In genomic region chr9:95552814-95553546, GRCh38 we compare ENCODE assay signal across 10 cellular contexts. TPM values are rescaled to one million over a fixed set of nuclear protein-coding genes. Genes with fewer than 3 reads are reported as not detected.
DNase-seq lines count a peak whose midpoint lies in the region; ATAC-seq and TF ChIP-seq lines count a peak whose summit lies in the region.
"Had no signal": no experiment of that assay in that cellular context is flagged by ENCODE, and none has a peak within 500 bp of the region (broad histone marks: within the 10 kb centered on the region; RNA-seq: fewer than 3 reads in every experiment).

No MANE protein-coding gene starts in this region.

- H3K4ac ChIP-seq in H9 (ENCODE audit: low read depth, low read length): no peak overlapping the region

- no peak overlapping the region for H2BK20ac ChIP-seq in H9 (ENCODE audit: low read depth, low read length, poor library complexity, severe bottlenecking)

- WGBS in H9 (ENCODE audit: extremely low coverage, insufficient read length, low lambda C conversion rate): no CpG with 5 or more reads among the region's 43 CpGs
- 30% methylated on average over 33 of the region's 43 CpGs for WGBS in hepatocyte (ENCODE audit: low lambda C conversion rate, missing lambda C conversion rate)

- DNase-seq in H9: peak; percentile 65
- peak; percentile 68 for DNase-seq in hepatocyte (ENCODE audit: low spot score)
- no peak for DNase-seq in skeletal muscle cell (ENCODE audit: low read depth)
- DNase-seq in activated T-helper 1 cell treated with anti-CD3 and anti-CD28 coated beads, Interleukin-12 subunit alpha, Interleukin-12 subunit beta, Interleukin-2, Interleukin-4 antibody, amounts not matched to agents 30 ng/mL and 10 ng/mL and 1 ng/mL, durations not matched to agents 14 hours and 24 hours and 36 hours (ENCODE audit: low spot score): no peak
- no peak for DNase-seq in mucosa of descending colon
- no peak for DNase-seq in NCI-H345 (lab: John Stamatoyannopoulos, UW)
- DNase-seq: MV-4-11, sigmoid colon had no signal

- peak overlapping the region; percentile 60 to 75 for H3K4me3 Mint-ChIP-seq in H9
- peak overlapping the region; percentile 54 for H3K4me3 Mint-ChIP-seq in activated naive CD8-positive, alpha-beta T cell
- H3K4me3 Mint-ChIP-seq in activated T-helper 1 cell treated with anti-CD3 and anti-CD28 coated beads, Interleukin-12 subunit alpha, Interleukin-12 subunit beta, Interleukin-2, Interleukin-4 antibody, amounts not matched to agents 30 ng/mL and 10 ng/mL and 1 ng/mL, durations not matched to agents 14 hours and 24 hours and 36 hours: no peak overlapping the region

- no peak overlapping the region for H4K8ac ChIP-seq in H9 (replicated peaks; ENCODE audit: insufficient read length, low read depth, low read length)

- H3K4me3 ChIP-seq in hepatocyte (no peak overlapping the region), skeletal muscle cell (ENCODE audit: low read depth, low read length) (peak overlapping the region; percentile 25), mucosa of descending colon (no peak overlapping the region)

- peaks cover 100% of the 10 kb centered on the region for H3K27me3 Mint-ChIP-seq in H9 (ENCODE audit: low read depth)
- H3K27me3 Mint-ChIP-seq in activated naive CD8-positive, alpha-beta T cell: peaks cover 11% of the 10 kb centered on the region
- H3K27me3 Mint-ChIP-seq in activated T-helper 1 cell treated with anti-CD3 and anti-CD28 coated beads, Interleukin-12 subunit alpha, Interleukin-12 subunit beta, Interleukin-2, Interleukin-4 antibody, amounts not matched to agents 30 ng/mL and 10 ng/mL and 1 ng/mL, durations not matched to agents 14 hours and 24 hours and 36 hours (ENCODE audit: insufficient read depth): peaks cover 34% of the 10 kb centered on the region

- H3K27ac ChIP-seq in H9 (ENCODE audit: insufficient read length, low read depth, low read length) (no peak overlapping the region), hepatocyte (no peak overlapping the region)
- H3K27ac ChIP-seq: sigmoid colon had no signal

- TF ChIP-seq CTCF in H9 (conservative IDR thresholded peaks at IDR 0.05) (no peak), hepatocyte (IDR thresholded peaks at IDR 0.05; ENCODE audit: poor library complexity) (no peak), mucosa of descending colon (IDR thresholded peaks at IDR 0.05) (no peak)

- H3K18ac ChIP-seq in H9 (ENCODE audit: insufficient read length, low read depth, low read length): peak overlapping the region; percentile 39

- no peak overlapping the region for H3K56ac ChIP-seq in H9 (ENCODE audit: insufficient read length, low read depth, low read length)

- H3K4me1 ChIP-seq in H9 (ENCODE audit: insufficient read depth, low read length) (no peaks in the 10 kb centered on the region), hepatocyte (ENCODE audit: insufficient read depth) (peaks cover 6% of the 10 kb centered on the region), mucosa of descending colon (ENCODE audit: low read depth) (no peaks in the 10 kb centered on the region)
- H3K4me1 ChIP-seq: sigmoid colon had no signal

- H2AFZ ChIP-seq in H9 (ENCODE audit: low read length) (no peak overlapping the region), hepatocyte (peak overlapping the region; percentile 21)

- H3K23ac ChIP-seq in H9 (ENCODE audit: insufficient read length, low read depth, low read length): no peak overlapping the region

- no peaks in the 10 kb centered on the region for H3K79me2 ChIP-seq in H9 (ENCODE audit: insufficient read depth, low read length)
- H3K79me2 ChIP-seq in hepatocyte: no peaks in the 10 kb centered on the region

- H3K4me2 ChIP-seq in H9 (ENCODE audit: insufficient read depth, insufficient read length, low read length) (peak overlapping the region; percentile 53), hepatocyte (peak overlapping the region; percentile 70)

- H3T11ph ChIP-seq in H9 (ENCODE audit: low read length): no peak overlapping the region

- intact Hi-C loops in activated T-helper 1 cell treated with anti-CD3 and anti-CD28 coated beads, Interleukin-12 subunit alpha, Interleukin-12 subunit beta, Interleukin-2, Interleukin-4 antibody, amounts not matched to agents 30 ng/mL and 10 ng/mL and 1 ng/mL, durations not matched to agents 14 hours and 24 hours and 36 hours (cut with micrococcal nuclease): no loop called here
- intact Hi-C loops in mucosa of descending colon (cut with DNase I, micrococcal nuclease): no loop called here

- H4K5ac ChIP-seq in H9 (ENCODE audit: insufficient read length, low read depth, low read length): no peak overlapping the region

- H3K9me2 ChIP-seq in hepatocyte (replicated peaks; ENCODE audit: insufficient read depth): no peaks in the 10 kb centered on the region

- H4K20me1 ChIP-seq in H9 (ENCODE audit: control insufficient read depth, insufficient read depth, insufficient read length) (no peaks in the 10 kb centered on the region), hepatocyte (ENCODE audit: insufficient read depth, poor library complexity, severe bottlenecking) (no peaks in the 10 kb centered on the region)

- H2BK15ac ChIP-seq in H9 (ENCODE audit: low read depth, low read length): no peak overlapping the region

- H3K27me3 ChIP-seq in H9 (ENCODE audit: insufficient read depth, low read length) (peaks cover 36% of the 10 kb centered on the region; the same call in 1 of the 2 replicates), hepatocyte (peaks cover 7% of the 10 kb centered on the region)

- H3K36me3 ChIP-seq in hepatocyte (replicated peaks; ENCODE audit: insufficient read depth, low read depth): no peaks in the 10 kb centered on the region
- H3K36me3 ChIP-seq in mucosa of descending colon (ENCODE audit: low read depth): no peaks in the 10 kb centered on the region
- H3K36me3 ChIP-seq: sigmoid colon had no signal

- H2BK120ac ChIP-seq in H9 (ENCODE audit: low read depth, low read length, poor library complexity, severe bottlenecking): no peak overlapping the region

- H3K79me1 ChIP-seq in H9 (ENCODE audit: insufficient read depth, low read depth, low read length, poor library complexity, severe bottlenecking): no peaks in the 10 kb centered on the region

- no peak overlapping the region for H2BK5ac ChIP-seq in H9 (ENCODE audit: insufficient read length, low read length)

- peaks cover 0 to 23% of the 10 kb centered on the region in 2 experiments; a peak in 3 of 5 replicates for H3K9me3 Mint-ChIP-seq in H9
- H3K9me3 Mint-ChIP-seq in activated naive CD8-positive, alpha-beta T cell (ENCODE audit: low read depth): no peaks in the 10 kb centered on the region
- H3K9me3 Mint-ChIP-seq in activated T-helper 1 cell treated with anti-CD3 and anti-CD28 coated beads, Interleukin-12 subunit alpha, Interleukin-12 subunit beta, Interleukin-2, Interleukin-4 antibody, amounts not matched to agents 30 ng/mL and 10 ng/mL and 1 ng/mL, durations not matched to agents 14 hours and 24 hours and 36 hours: no peaks in the 10 kb centered on the region

- H3K23me2 ChIP-seq in H9 (ENCODE audit: insufficient read length, low read depth, low read length, poor library complexity, severe bottlenecking): peaks cover 10% of the 10 kb centered on the region

- peak overlapping the region in 1 of 3 experiments; percentile 78; a peak in 1 of 7 replicates for H3K27ac Mint-ChIP-seq in H9
- H3K27ac Mint-ChIP-seq in activated naive CD8-positive, alpha-beta T cell: no peak overlapping the region
- no peak overlapping the region for H3K27ac Mint-ChIP-seq in activated T-helper 1 cell treated with anti-CD3 and anti-CD28 coated beads, Interleukin-12 subunit alpha, Interleukin-12 subunit beta, Interleukin-2, Interleukin-4 antibody, amounts not matched to agents 30 ng/mL and 10 ng/mL and 1 ng/mL, durations not matched to agents 14 hours and 24 hours and 36 hours

- H3K36me3 Mint-ChIP-seq in H9 (ENCODE audit: insufficient read depth in 1 of 3, low read depth in 3 of 3): peaks cover 0 to 9% (median 7%) of the 10 kb centered on the region in 3 experiments; a peak in 4 of 7 replicates
- H3K36me3 Mint-ChIP-seq in activated naive CD8-positive, alpha-beta T cell: no peaks in the 10 kb centered on the region
- no peaks in the 10 kb centered on the region for H3K36me3 Mint-ChIP-seq in activated T-helper 1 cell treated with anti-CD3 and anti-CD28 coated beads, Interleukin-12 subunit alpha, Interleukin-12 subunit beta, Interleukin-2, Interleukin-4 antibody, amounts not matched to agents 30 ng/mL and 10 ng/mL and 1 ng/mL, durations not matched to agents 14 hours and 24 hours and 36 hours (ENCODE audit: low read depth)

- H3K9me3 ChIP-seq in H9 (ENCODE audit: control insufficient read depth, low read depth, low read length): no peaks in the 10 kb centered on the region
- no peaks in the 10 kb centered on the region for H3K9me3 ChIP-seq in hepatocyte (ENCODE audit: low read depth)
- H3K9me3 ChIP-seq in mucosa of descending colon: no peaks in the 10 kb centered on the region
- H3K9me3 ChIP-seq: sigmoid colon had no signal

- ATAC-seq in mucosa of descending colon: no peak
- ATAC-seq in GM21367 (IDR thresholded peaks at IDR 0.05; ENCODE audit: unreplicated experiment): no peak

- no peak overlapping the region for H3K9ac ChIP-seq in H9 (ENCODE audit: extremely low read depth, insufficient read length, low read length)

- peaks cover 13 to 29% of the 10 kb centered on the region in 2 experiments for H3K4me1 Mint-ChIP-seq in H9
- H3K4me1 Mint-ChIP-seq in activated naive CD8-positive, alpha-beta T cell (ENCODE audit: low read depth): peaks cover 3% of the 10 kb centered on the region
- no peaks in the 10 kb centered on the region for H3K4me1 Mint-ChIP-seq in activated T-helper 1 cell treated with anti-CD3 and anti-CD28 coated beads, Interleukin-12 subunit alpha, Interleukin-12 subunit beta, Interleukin-2, Interleukin-4 antibody, amounts not matched to agents 30 ng/mL and 10 ng/mL and 1 ng/mL, durations not matched to agents 14 hours and 24 hours and 36 hours (ENCODE audit: low read depth)

- H2AK5ac ChIP-seq in H9 (ENCODE audit: insufficient read length, low read length): no peak overlapping the region

- H4K91ac ChIP-seq in H9 (ENCODE audit: insufficient read length, low read depth, low read length): no peak overlapping the region

- no peak overlapping the region for H2BK12ac ChIP-seq in H9 (ENCODE audit: insufficient read length, low read depth, low read length)

- peak overlapping the region; percentile 67; the same call in 1 of the 2 replicates for H3K14ac ChIP-seq in H9 (ENCODE audit: insufficient read depth, low read length)

RNA-seq across cellular contexts. Expression of gene PTCH1, which starts 36.2 kb away (rescaled TPM):
- total RNA-seq in H9 (2021): 6.5 and 9.1 TPM in 2 replicates
- total RNA-seq in hepatocyte: 29.7 and 36.8 TPM in 2 replicates
- polyA plus RNA-seq in hepatocyte: 36.0 and 44.1 TPM in 2 replicates
- total RNA-seq in activated T-helper 1 cell treated with anti-CD3 and anti-CD28 coated beads, Interleukin-12 subunit alpha, Interleukin-12 subunit beta, Interleukin-2, Interleukin-4 antibody, amounts not matched to agents 30 ng/mL and 10 ng/mL and 1 ng/mL, durations not matched to agents 14 hours and 24 hours and 36 hours: 9.9 and 11.5 TPM in 2 replicates
- total RNA-seq in mucosa of descending colon: 10 to 100 TPM; 11.9 to 38.1 (median 32.1) TPM

Comparison
In these comparisons a context has a peak if more than half of its experiments do, and no peak if none do; other contexts are left out.
1. DNase-seq: peak in H9 (single experiment) and hepatocyte (single experiment); none in skeletal muscle cell (single experiment), activated T-helper 1 cell treated with anti-CD3 and anti-CD28 coated beads, Interleukin-12 subunit alpha, Interleukin-12 subunit beta, Interleukin-2, Interleukin-4 antibody, amounts not matched to agents 30 ng/mL and 10 ng/mL and 1 ng/mL, durations not matched to agents 14 hours and 24 hours and 36 hours (single experiment), mucosa of descending colon (0 of 3) and NCI-H345 (single experiment).